In the genomic region with DNA sequence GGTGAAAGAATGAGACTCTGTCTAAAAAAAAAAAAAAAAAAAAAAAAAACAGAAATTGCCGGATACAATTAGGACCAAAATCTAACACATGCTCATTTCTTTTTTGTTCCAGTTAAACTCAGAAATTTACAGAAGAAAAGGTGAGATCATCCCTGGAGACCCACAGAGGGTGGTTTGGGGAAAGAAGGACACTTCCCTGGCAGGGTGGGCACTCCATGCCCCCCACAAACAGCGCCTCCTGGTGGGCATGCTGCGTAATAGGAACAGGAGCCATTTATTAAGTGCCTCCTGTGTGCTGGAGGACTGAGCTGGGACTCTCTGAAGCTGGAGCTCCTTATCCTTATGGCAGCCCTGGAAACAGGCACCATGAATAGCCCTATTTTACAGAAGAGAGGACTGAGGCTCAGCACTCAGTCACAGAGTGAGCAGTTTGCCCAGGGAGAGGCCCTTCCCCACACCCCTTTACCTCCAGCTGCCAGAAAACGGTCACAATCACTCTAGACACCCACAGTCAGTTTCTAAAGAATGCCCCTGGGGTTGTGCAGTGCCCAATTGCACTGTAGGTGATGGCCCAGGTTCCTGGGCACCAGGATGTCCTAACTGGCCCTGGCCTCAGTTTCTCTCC, we compare ENCODE assay signal across 1 cellular context.
TF ChIP-seq lines count a peak whose summit lies in the region.

No MANE protein-coding gene starts in this region.

TF ChIP-seq in H1, 55 proteins besides CTCF, POLR2A, EP300 and RAD21:
- TF ChIP-seq, protein P1, sequence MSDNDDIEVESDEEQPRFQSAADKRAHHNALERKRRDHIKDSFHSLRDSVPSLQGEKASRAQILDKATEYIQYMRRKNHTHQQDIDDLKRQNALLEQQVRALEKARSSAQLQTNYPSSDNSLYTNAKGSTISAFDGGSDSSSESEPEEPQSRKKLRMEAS (IDR thresholded peaks at IDR 0.05): 0 out of 2 replicates have a peak, but pooled peaks have one; percentile 21
- TF ChIP-seq YY1 (IDR thresholded peaks at IDR 0.05; ENCODE audit: low read depth, low read length): peak; percentile 76
- TF ChIP-seq CREB1 (IDR thresholded peaks at IDR 0.05): peak; percentile 74
- TF ChIP-seq RBBP5 (IDR thresholded peaks at IDR 0.05; ENCODE audit: borderline replicate concordance, low read depth, low read length): no peak
